8 cellular contexts compared by ENCODE assay signal in genomic region chr9:132976571-132976970, GRCh38. TPM values are rescaled to one million over a fixed set of nuclear protein-coding genes. Genes with fewer than 3 reads are reported as not detected.
"Had no signal": no experiment of that assay in that cellular context is flagged by ENCODE, and none has a peak within 500 bp of the region (broad histone marks: within the 10 kb centered on the region; RNA-seq: fewer than 3 reads in every experiment).

No MANE protein-coding gene starts in this region.

- DNase-seq: GDM1, GF-D8 had no signal

- FAIRE-seq: G401.6, GM12878, GM12891, GM12892, GM18507, GM19239 had no signal

- H3K4me3 ChIP-seq: GM12878 had no signal

RNA-seq across cellular contexts. Expression of gene GFI1B, which starts 1.9 kb away (rescaled TPM):
- total RNA-seq: GM12878 had no signal
